In genomic region chr7:74015670-74016069, GRCh38 we compare ENCODE assay signal across 17 cellular contexts. TPM values are rescaled to one million over a fixed set of nuclear protein-coding genes. Genes with fewer than 3 reads are reported as not detected.
"Had no signal": no experiment of that assay in that cellular context is flagged by ENCODE, and none has a peak within 500 bp of the region (broad histone marks: within the 10 kb centered on the region; RNA-seq: fewer than 3 reads in every experiment).

No MANE protein-coding gene starts in this region.

- H3K9me3 Mint-ChIP-seq: activated B cell treated with CpG ODN at 0.5 μM for 24 hours; activated CD4-positive, alpha-beta memory T cell treated with anti-CD3 and anti-CD28 coated beads, Interleukin-2, amount 10 ng/mL, durations not matched to agents 7 days and 5 days; mesothelial cell of epicardium; natural killer cell treated with Interleukin-12 subunit alpha and Interleukin-12 subunit beta and Interleukin-15 and Interleukin-18, amount 100 ng/mL, for 72 hours; stimulated activated naive B cell treated with anti-CD40 and anti-IgM and Interleukin-4, amounts not matched to agents 10 μg/mL and 1 μg/mL and 100 μg/mL, for 72 hours had no signal

- DNase-seq: activated B cell treated with CpG ODN at 0.5 μM for 24 hours; activated CD4-positive, alpha-beta memory T cell treated with anti-CD3 and anti-CD28 coated beads, Interleukin-2, amount 10 ng/mL, durations not matched to agents 7 days and 5 days; activated CD4-positive, alpha-beta T cell treated with anti-CD3 and anti-CD28 coated beads for 4 hours; activated CD8-positive, alpha-beta memory T cell treated with anti-CD3 and anti-CD28 coated beads, Interleukin-2, amount 10 ng/mL, durations not matched to agents 7 days and 5 days; dorsolateral prefrontal cortex; foreskin melanocyte; hypothalamus; islet precursor cell; nucleus accumbens; posterior cingulate gyrus; retina; stimulated activated naive B cell treated with anti-CD40 and anti-IgM and Interleukin-4, amounts not matched to agents 10 μg/mL and 1 μg/mL and 100 μg/mL, for 72 hours; thyroid gland had no signal

- H3K9me3 ChIP-seq: thyroid gland had no signal

- H3K36me3 Mint-ChIP-seq: activated CD8-positive, alpha-beta memory T cell treated with anti-CD3 and anti-CD28 coated beads, Interleukin-2, amount 10 ng/mL, durations not matched to agents 7 days and 5 days; activated naive CD8-positive, alpha-beta T cell; mesothelial cell of epicardium; natural killer cell treated with Interleukin-12 subunit alpha and Interleukin-12 subunit beta and Interleukin-15 and Interleukin-18, amount 100 ng/mL, for 72 hours; stimulated activated naive B cell treated with anti-CD40 and anti-IgM and Interleukin-4, amounts not matched to agents 10 μg/mL and 1 μg/mL and 100 μg/mL, for 72 hours had no signal

- ATAC-seq: activated CD8-positive, alpha-beta memory T cell treated with anti-CD3 and anti-CD28 coated beads, Interleukin-2, amount 10 ng/mL, durations not matched to agents 7 days and 5 days; left lobe of liver; natural killer cell treated with Interleukin-12 subunit alpha and Interleukin-12 subunit beta and Interleukin-15 and Interleukin-18, amount 100 ng/mL, for 72 hours; stimulated activated naive B cell treated with anti-CD40 and anti-IgM and Interleukin-4, amounts not matched to agents 10 μg/mL and 1 μg/mL and 100 μg/mL, for 72 hours had no signal

- H3K4me3 ChIP-seq: dorsolateral prefrontal cortex, thyroid gland had no signal

- H3K4me3 Mint-ChIP-seq: activated B cell treated with CpG ODN at 0.5 μM for 24 hours; activated CD4-positive, alpha-beta memory T cell treated with anti-CD3 and anti-CD28 coated beads, Interleukin-2, amount 10 ng/mL, durations not matched to agents 7 days and 5 days; activated CD8-positive, alpha-beta memory T cell treated with anti-CD3 and anti-CD28 coated beads, Interleukin-2, amount 10 ng/mL, durations not matched to agents 7 days and 5 days; activated naive CD8-positive, alpha-beta T cell; mesothelial cell of epicardium; natural killer cell treated with Interleukin-12 subunit alpha and Interleukin-12 subunit beta and Interleukin-15 and Interleukin-18, amount 100 ng/mL, for 72 hours; stimulated activated naive B cell treated with anti-CD40 and anti-IgM and Interleukin-4, amounts not matched to agents 10 μg/mL and 1 μg/mL and 100 μg/mL, for 72 hours had no signal

- H3K4me1 ChIP-seq: thyroid gland had no signal

- H3K27ac ChIP-seq: dorsolateral prefrontal cortex, thyroid gland had no signal

- H3K27me3 Mint-ChIP-seq: activated CD8-positive, alpha-beta memory T cell treated with anti-CD3 and anti-CD28 coated beads, Interleukin-2, amount 10 ng/mL, durations not matched to agents 7 days and 5 days; activated naive CD8-positive, alpha-beta T cell had no signal

- H3K36me3 ChIP-seq: thyroid gland had no signal

- H3K27ac Mint-ChIP-seq: activated B cell treated with CpG ODN at 0.5 μM for 24 hours; activated CD4-positive, alpha-beta memory T cell treated with anti-CD3 and anti-CD28 coated beads, Interleukin-2, amount 10 ng/mL, durations not matched to agents 7 days and 5 days; activated CD8-positive, alpha-beta memory T cell treated with anti-CD3 and anti-CD28 coated beads, Interleukin-2, amount 10 ng/mL, durations not matched to agents 7 days and 5 days; activated naive CD8-positive, alpha-beta T cell; mesothelial cell of epicardium; natural killer cell treated with Interleukin-12 subunit alpha and Interleukin-12 subunit beta and Interleukin-15 and Interleukin-18, amount 100 ng/mL, for 72 hours; stimulated activated naive B cell treated with anti-CD40 and anti-IgM and Interleukin-4, amounts not matched to agents 10 μg/mL and 1 μg/mL and 100 μg/mL, for 72 hours had no signal

- H3K27me3 ChIP-seq: dorsolateral prefrontal cortex, thyroid gland had no signal

RNA-seq across cellular contexts. Expression of gene ELN, which starts 12.3 kb away (rescaled TPM):
- total RNA-seq: activated B cell treated with CpG ODN at 0.5 μM for 24 hours; activated CD4-positive, alpha-beta memory T cell treated with anti-CD3 and anti-CD28 coated beads, Interleukin-2, amount 10 ng/mL, durations not matched to agents 7 days and 5 days; activated CD8-positive, alpha-beta memory T cell treated with anti-CD3 and anti-CD28 coated beads, Interleukin-2, amount 10 ng/mL, durations not matched to agents 7 days and 5 days had no signal
